35 cellular contexts compared by ENCODE assay signal in genomic region chr1:110076789-110077500, GRCh38. TPM values are rescaled to one million over a fixed set of nuclear protein-coding genes. Genes with fewer than 3 reads are reported as not detected.
"Had no signal": no experiment of that assay in that cellular context is flagged by ENCODE, and none has a peak within 500 bp of the region (broad histone marks: within the 10 kb centered on the region; RNA-seq: fewer than 3 reads in every experiment).

No MANE protein-coding gene starts in this region.

- H3K9me3 ChIP-seq: Peyer's patch had no signal

- ATAC-seq: activated CD8-positive, alpha-beta T cell treated with anti-CD3 and anti-CD28 coated beads for 36 hours; activated T-cell treated with anti-CD3 and anti-CD28 coated beads, Interleukin-2, amount 50 U/mL, for 72 hours; activated T-helper 17 cell treated with anti-CD3 and anti-CD28 coated beads, Interleukin-2, amount 50 U/mL, for 72 hours; PC-3 had no signal

- H3K4me3 ChIP-seq: Peyer's patch had no signal

- H3K27me3 ChIP-seq: Peyer's patch had no signal

- DNase-seq: activated CD4-positive, alpha-beta T cell treated with anti-CD3 and anti-CD28 coated beads, Interleukin-2, amount 10 ng/mL, durations not matched to agents 24 days and 14 days; activated CD4-positive, alpha-beta T cell treated with anti-CD3 and anti-CD28 coated beads, Interleukin-2, amount 50 U/mL, for 4 hours; activated CD4-positive, CD25-positive, alpha-beta regulatory T cell; activated CD8-positive, alpha-beta T cell treated with anti-CD3 and anti-CD28 coated beads for 36 hours; activated effector memory CD4-positive, alpha-beta T cell treated with anti-CD3 and anti-CD28 coated beads, Interleukin-2, amount 50 U/mL, for 16 hours; activated naive CD4-positive, alpha-beta T cell; activated naive CD4-positive, alpha-beta T cell treated with anti-CD3 and anti-CD28 coated beads, Interleukin-2, amount 50 U/mL, for 16 hours; activated naive CD8-positive, alpha-beta T cell treated with anti-CD3 and anti-CD28 coated beads for 36 hours; activated T-cell treated with anti-CD3 and anti-CD28 coated beads, Interleukin-2, amount 50 U/mL, for 1 hour; activated T-cell treated with anti-CD3 and anti-CD28 coated beads, Interleukin-2, amount 50 U/mL, for 72 hours; amniotic stem cell; aorta; brain microvascular endothelial cell; central memory CD4-positive, alpha-beta T cell; NCI-H1105; NCI-H1417 treated with DMSO at 0.1 percent for 48 hours; NCI-H187 treated with DMSO at 0.1 percent for 48 hours; NCI-H2081; NCI-H2171 treated with DMSO at 0.1 percent for 48 hours; NCI-H2227 treated with DMSO at 0.1 percent for 48 hours; NCI-H446; NCI-H510A treated with DMSO at 0.1 percent for 48 hours; NCI-H526 treated with DMSO at 0.1 percent for 48 hours; NCI-H774; PC-3; Peyer's patch; RPMI8226; T1000; WERI-Rb-1 had no signal

- H3K27ac ChIP-seq: brain microvascular endothelial cell, Peyer's patch, WERI-Rb-1 had no signal

- H3K36me3 ChIP-seq: brain microvascular endothelial cell, Peyer's patch, WERI-Rb-1 had no signal

- H3K4me1 ChIP-seq: Peyer's patch had no signal

RNA-seq across cellular contexts. Expression of gene ALX3, which starts 6.5 kb away (rescaled TPM):
- total RNA-seq: activated CD4-positive, alpha-beta T cell treated with anti-CD3 and anti-CD28 coated beads, Interleukin-2, amount 10 ng/mL, durations not matched to agents 24 days and 14 days; activated CD8-positive, alpha-beta memory T cell treated with anti-CD3 and anti-CD28 coated beads for 36 hours; activated CD8-positive, alpha-beta T cell treated with anti-CD3 and anti-CD28 coated beads for 36 hours; activated naive CD8-positive, alpha-beta T cell treated with anti-CD3 and anti-CD28 coated beads for 36 hours; activated T-cell treated with anti-CD3 and anti-CD28 coated beads, Interleukin-2, amount 50 U/mL, for 72 hours; activated T-helper 17 cell treated with anti-CD3 and anti-CD28 coated beads, Interleukin-2, amount 50 U/mL, for 72 hours; aorta; cerebellum; M059J; PC-3; Peyer's patch; T-helper 1 cell treated with Interleukin-12 subunit alpha and Interleukin-12 subunit beta and Interleukin-4 antibody, amounts not matched to agents 30 ng/mL and 1 ng/mL, for 36 hours; T-helper 2 cell treated with Interferon-gamma antibody and Interleukin-4, amounts not matched to agents 100 ng/mL and 5 ng/mL, for 36 hours had no signal
- polyA plus RNA-seq: aorta had no signal

RNA-seq across cellular contexts. Expression of gene UBL4B, which starts 35.3 kb away (rescaled TPM):
- total RNA-seq: activated CD4-positive, alpha-beta T cell treated with anti-CD3 and anti-CD28 coated beads, Interleukin-2, amount 10 ng/mL, durations not matched to agents 24 days and 14 days; activated CD8-positive, alpha-beta memory T cell treated with anti-CD3 and anti-CD28 coated beads for 36 hours; activated CD8-positive, alpha-beta T cell treated with anti-CD3 and anti-CD28 coated beads for 36 hours; activated naive CD8-positive, alpha-beta T cell treated with anti-CD3 and anti-CD28 coated beads for 36 hours; activated T-cell treated with anti-CD3 and anti-CD28 coated beads, Interleukin-2, amount 50 U/mL, for 72 hours; activated T-helper 17 cell treated with anti-CD3 and anti-CD28 coated beads, Interleukin-2, amount 50 U/mL, for 72 hours; aorta; cerebellum; M059J; Peyer's patch; T-helper 1 cell treated with Interleukin-12 subunit alpha and Interleukin-12 subunit beta and Interleukin-4 antibody, amounts not matched to agents 30 ng/mL and 1 ng/mL, for 36 hours; T-helper 2 cell treated with Interferon-gamma antibody and Interleukin-4, amounts not matched to agents 100 ng/mL and 5 ng/mL, for 36 hours had no signal
- polyA plus RNA-seq: aorta had no signal
